25 cellular contexts compared by ENCODE assay signal in the genomic region with DNA sequence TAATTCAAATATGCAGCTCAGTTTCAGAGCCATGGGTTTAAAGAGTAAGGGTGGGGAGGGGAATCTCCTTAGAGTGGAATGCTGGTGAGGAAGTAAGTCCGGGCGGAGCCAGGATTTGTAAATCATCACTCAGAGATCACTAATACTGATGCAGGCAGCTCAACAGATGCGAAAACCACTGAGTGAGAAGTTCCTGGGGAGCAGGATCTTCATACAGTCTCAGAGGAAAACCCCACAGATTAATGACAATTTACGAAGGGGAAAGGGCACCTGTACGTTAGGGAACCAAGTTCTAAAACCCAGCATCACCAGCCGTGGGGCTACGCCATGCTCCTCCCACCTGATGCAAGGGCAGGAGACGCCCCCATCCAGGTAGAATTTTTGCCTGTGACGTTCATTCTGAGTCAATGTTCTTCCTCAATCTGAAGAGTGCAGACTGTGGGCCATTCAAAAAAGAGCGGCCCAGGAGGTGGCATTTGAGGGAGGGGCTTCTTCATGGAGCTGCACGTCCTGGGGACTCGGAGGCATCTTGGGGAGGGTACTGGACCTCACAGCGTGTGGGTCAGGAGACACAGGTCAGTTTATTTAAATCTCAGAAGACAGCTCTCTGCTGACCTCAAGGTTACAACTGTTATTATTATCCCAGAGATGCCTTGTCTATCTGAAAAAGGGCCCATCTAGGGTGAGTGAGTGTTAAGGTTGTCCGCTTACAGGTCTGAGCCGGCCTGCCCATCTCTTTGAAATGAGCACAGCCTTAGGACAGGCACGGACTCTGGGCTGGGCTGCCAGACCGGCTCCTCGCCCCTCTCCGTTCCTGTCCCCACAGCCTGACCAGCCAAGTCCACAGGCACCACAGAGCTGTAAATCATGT.
DNase-seq lines count a peak whose midpoint lies in the region; ATAC-seq, FAIRE-seq and TF ChIP-seq lines count a peak whose summit lies in the region.
"Had no signal": no experiment of that assay in that cellular context is flagged by ENCODE, and none has a peak within 500 bp of the region (broad histone marks: within the 10 kb centered on the region; RNA-seq: fewer than 3 reads in every experiment).

No MANE protein-coding gene starts in this region.

- no peaks in the 10 kb centered on the region for H3K9me3 Mint-ChIP-seq in activated T-helper 17 cell treated with anti-CD3 and anti-CD28 coated beads, Interleukin-2, amount 50 U/mL, for 72 hours
- H3K9me3 Mint-ChIP-seq: activated CD4-positive, alpha-beta memory T cell treated with anti-CD3 and anti-CD28 coated beads for 36 hours; neural progenitor cell; T-helper 1 cell treated with Interleukin-12 subunit alpha and Interleukin-12 subunit beta and Interleukin-4 antibody, amounts not matched to agents 30 μg/mL and 1 μg/mL, for 36 hours had no signal

- H3K4me3 ChIP-seq in RWPE2 (ENCODE audit: severe bottlenecking) = no peak overlapping the region
- no peak overlapping the region for H3K4me3 ChIP-seq in kidney (ENCODE audit: low read length in 2 of 2)
- H3K4me3 ChIP-seq in upper lobe of right lung = no peak overlapping the region
- H3K4me3 ChIP-seq: neural progenitor cell had no signal

- H3K4me1 ChIP-seq in RWPE2 (ENCODE audit: insufficient read depth, poor library complexity, severe bottlenecking) (peaks cover 18% of the 10 kb centered on the region), kidney (ENCODE audit: control insufficient read depth in 1 of 2, insufficient read depth in 1 of 2, low read depth in 1 of 2, low read length in 2 of 2) (no peaks in the 10 kb centered on the region), upper lobe of right lung (no peaks in the 10 kb centered on the region)

- H3K4me3 Mint-ChIP-seq in activated T-helper 17 cell treated with anti-CD3 and anti-CD28 coated beads, Interleukin-2, amount 50 U/mL, for 72 hours = no peak overlapping the region
- H3K4me3 Mint-ChIP-seq: activated CD4-positive, alpha-beta memory T cell treated with anti-CD3 and anti-CD28 coated beads for 36 hours; neural progenitor cell; T-helper 1 cell treated with Interleukin-12 subunit alpha and Interleukin-12 subunit beta and Interleukin-4 antibody, amounts not matched to agents 30 μg/mL and 1 μg/mL, for 36 hours had no signal

- intact Hi-C loops in kidney (cut with DNase I) = no loop called here
- intact Hi-C loops in upper lobe of right lung (cut with DNase I) = no loop called here

- no peaks in the 10 kb centered on the region for H3K4me1 Mint-ChIP-seq in activated T-helper 17 cell treated with anti-CD3 and anti-CD28 coated beads, Interleukin-2, amount 50 U/mL, for 72 hours

- ATAC-seq in RWPE2 (ENCODE audit: low read depth) = peak; percentile 67
- no peak for ATAC-seq in upper lobe of right lung
- ATAC-seq in activated T-helper 17 cell treated with anti-CD3 and anti-CD28 coated beads, Interleukin-2, amount 50 U/mL, for 72 hours (replicated peaks) = no peak
- ATAC-seq: left colon had no signal

- FAIRE-seq in kidney (lab: Jason Lieb, UNC) = no peak
- FAIRE-seq: D721Med, small intestine, urothelium cell line had no signal

- H3K9me3 ChIP-seq in RWPE2 (ENCODE audit: severe bottlenecking) (no peaks in the 10 kb centered on the region), kidney (ENCODE audit: control insufficient read depth in 1 of 2, low read length in 2 of 2) (no peaks in the 10 kb centered on the region), upper lobe of right lung (no peaks in the 10 kb centered on the region)

- H3K27me3 ChIP-seq in RWPE2 (ENCODE audit: insufficient read depth, poor library complexity, severe bottlenecking) (no peaks in the 10 kb centered on the region), upper lobe of right lung (no peaks in the 10 kb centered on the region)
- H3K27me3 ChIP-seq: neural progenitor cell had no signal

- DNase-seq in activated effector memory CD4-positive, alpha-beta T cell treated with anti-CD3 and anti-CD28 coated beads, Interleukin-2, amount 50 U/mL, for 16 hours = peak; percentile 22
- DNase-seq in activated effector memory CD4-positive, alpha-beta T cell treated with Interleukin-2 at 50 U/mL for 16 hours = no peak
- DNase-seq in RWPE2 (ENCODE audit: low spot score) (no peak), kidney (peak; percentile 32), upper lobe of right lung (peak; percentile 21), COR-L47 (lab: John Stamatoyannopoulos, UW) (no peak)
- DNase-seq in stimulated activated CD4-positive, alpha-beta T cell treated with anti-CD3 and anti-CD28 coated beads, Interleukin-2, amount 100 ng/mL, for 48 hours = no peak
- DNase-seq: 8988T; activated CD4-positive, alpha-beta memory T cell treated with anti-CD3 and anti-CD28 coated beads for 36 hours; activated naive CD4-positive, alpha-beta T cell treated with Interleukin-2 at 50 U/mL for 16 hours; central memory CD4-positive, alpha-beta T cell; GDM1; left colon; MM.1S; NCI-H1436 treated with DMSO at 0.1 percent for 48 hours; NCI-H526; small intestine; stimulated activated CD4-positive, alpha-beta T cell treated with anti-CD3 and anti-CD28 coated beads, Interleukin-4, amount 100 ng/mL, for 1 hour had no signal

- H3K27ac Mint-ChIP-seq in activated T-helper 17 cell treated with anti-CD3 and anti-CD28 coated beads, Interleukin-2, amount 50 U/mL, for 72 hours = no peak overlapping the region
- H3K27ac Mint-ChIP-seq: activated CD4-positive, alpha-beta memory T cell treated with anti-CD3 and anti-CD28 coated beads for 36 hours; IgD-negative memory B cell; neural progenitor cell; T-helper 1 cell treated with Interleukin-12 subunit alpha and Interleukin-12 subunit beta and Interleukin-4 antibody, amounts not matched to agents 30 μg/mL and 1 μg/mL, for 36 hours had no signal

- H3K36me3 ChIP-seq in RWPE2 (ENCODE audit: low read depth) (no peaks in the 10 kb centered on the region), kidney (ENCODE audit: control insufficient read depth in 1 of 2, insufficient read depth in 2 of 2, low read length in 2 of 2) (no peaks in the 10 kb centered on the region), upper lobe of right lung (no peaks in the 10 kb centered on the region)
- H3K36me3 ChIP-seq: neural progenitor cell had no signal

- no peak for TF ChIP-seq CTCF in RWPE2 (IDR thresholded peaks at IDR 0.05; ENCODE audit: poor library complexity, severe bottlenecking)
- TF ChIP-seq CTCF in kidney (IDR thresholded peaks at IDR 0.05; ENCODE audit: borderline replicate concordance, extremely low read depth, insufficient read depth) = no peak
- no peak for TF ChIP-seq CTCF in upper lobe of right lung (IDR thresholded peaks at IDR 0.05)

- H3K27ac ChIP-seq in RWPE2 (ENCODE audit: poor library complexity, severe bottlenecking) = no peak overlapping the region
- no peak overlapping the region for H3K27ac ChIP-seq in kidney (ENCODE audit: low read depth in 2 of 2, low read length in 2 of 2)
- no peak overlapping the region for H3K27ac ChIP-seq in upper lobe of right lung
- H3K27ac ChIP-seq: neural progenitor cell, VCaP had no signal

- H3K27me3 Mint-ChIP-seq in activated T-helper 17 cell treated with anti-CD3 and anti-CD28 coated beads, Interleukin-2, amount 50 U/mL, for 72 hours = peaks cover 11% of the 10 kb centered on the region
- H3K27me3 Mint-ChIP-seq: IgD-negative memory B cell had no signal

- H3K36me3 Mint-ChIP-seq in activated T-helper 17 cell treated with anti-CD3 and anti-CD28 coated beads, Interleukin-2, amount 50 U/mL, for 72 hours (ENCODE audit: low read depth) = no peaks in the 10 kb centered on the region
- H3K36me3 Mint-ChIP-seq: activated CD4-positive, alpha-beta memory T cell treated with anti-CD3 and anti-CD28 coated beads for 36 hours; neural progenitor cell had no signal

- H3K9ac ChIP-seq in kidney (ENCODE audit: low read length in 2 of 2) = no peak overlapping the region
- H3K9ac ChIP-seq: neural progenitor cell had no signal

Comparison
In these comparisons a context has a peak if more than half of its experiments do, and no peak if none do; other contexts are left out.
1. DNase-seq: peak in activated effector memory CD4-positive, alpha-beta T cell treated with anti-CD3 and anti-CD28 coated beads, Interleukin-2, amount 50 U/mL, for 16 hours (single experiment), kidney (single experiment) and upper lobe of right lung (single experiment); none in activated effector memory CD4-positive, alpha-beta T cell treated with Interleukin-2 at 50 U/mL for 16 hours (single experiment), RWPE2 (single experiment), stimulated activated CD4-positive, alpha-beta T cell treated with anti-CD3 and anti-CD28 coated beads, Interleukin-2, amount 100 ng/mL, for 48 hours (0 of 2) and COR-L47 (single experiment).